Comparison of ENCODE assay signal across 1 cellular context in genomic region chr12:132196038-132196872, GRCh38.
TF ChIP-seq lines count a peak whose summit lies in the region.

No MANE protein-coding gene starts in this region.

TF ChIP-seq in H1, 55 proteins besides CTCF, POLR2A, EP300 and RAD21:
- TF ChIP-seq MAX (IDR thresholded peaks at IDR 0.05) (0 out of 2 replicates have a peak, but pooled peaks have one; percentile 20), TAF7 (optimal IDR thresholded peaks at IDR 0.05; ENCODE audit: borderline replicate concordance, low read depth, low read length) (no peak), CHD2 (IDR thresholded peaks at IDR 0.05; ENCODE audit: low read length) (no peak)
